Comparison of ENCODE assay signal across 9 cellular contexts in genomic region chr4:168868044-168868855, GRCh38.
DNase-seq lines count a peak whose midpoint lies in the region; ATAC-seq and TF ChIP-seq lines count a peak whose summit lies in the region.
"Had no signal": no experiment of that assay in that cellular context is flagged by ENCODE, and none has a peak within 500 bp of the region (broad histone marks: within the 10 kb centered on the region; RNA-seq: fewer than 3 reads in every experiment).

No MANE protein-coding gene starts in this region.

- H3K4me3 ChIP-seq in ACC112 (ENCODE audit: low read depth, low read length) (peak overlapping the region; percentile 39; the same call in 1 of the 2 replicates), left lung (no peak overlapping the region)
- no peak overlapping the region for H3K4me3 ChIP-seq in CD8-positive, alpha-beta memory T cell (ENCODE audit: low read length)
- no peak overlapping the region for H3K4me3 ChIP-seq in effector memory CD4-positive, alpha-beta T cell (ENCODE audit: insufficient read depth, low read depth, low read length, poor library complexity, severe bottlenecking)

- H3K4me1 ChIP-seq in ACC112 (ENCODE audit: control insufficient read depth, insufficient read depth, low read length, unreplicated experiment) (peaks cover 38% of the 10 kb centered on the region), left lung (no peaks in the 10 kb centered on the region)
- no peaks in the 10 kb centered on the region for H3K4me1 ChIP-seq in CD8-positive, alpha-beta memory T cell (ENCODE audit: insufficient read depth, low read length)
- no peaks in the 10 kb centered on the region for H3K4me1 ChIP-seq in effector memory CD4-positive, alpha-beta T cell (ENCODE audit: control insufficient read depth, insufficient read depth, low read length, poor library complexity, severe bottlenecking)

- no peak overlapping the region for H3K4me3 Mint-ChIP-seq in chondrocyte (ENCODE audit: unreplicated experiment)
- no peak overlapping the region for H3K4me3 Mint-ChIP-seq in CD8-positive, alpha-beta memory T cell

- H3K27me3 ChIP-seq in ACC112 (ENCODE audit: insufficient read depth, low read length): no peaks in the 10 kb centered on the region
- no peaks in the 10 kb centered on the region for H3K27me3 ChIP-seq in left lung
- no peaks in the 10 kb centered on the region for H3K27me3 ChIP-seq in CD8-positive, alpha-beta memory T cell (ENCODE audit: insufficient read depth, low read length, poor library complexity, severe bottlenecking)
- H3K27me3 ChIP-seq in effector memory CD4-positive, alpha-beta T cell (replicated peaks; ENCODE audit: control insufficient read depth, insufficient read depth, low read length, poor library complexity, severe bottlenecking): no peaks in the 10 kb centered on the region

- ATAC-seq in HG02884 (IDR thresholded peaks at IDR 0.05; ENCODE audit: unreplicated experiment) (peak; percentile 72), left lung (peak; percentile 28)

- H3K9me3 ChIP-seq in left lung: no peaks in the 10 kb centered on the region
- H3K9me3 ChIP-seq in CD8-positive, alpha-beta memory T cell (ENCODE audit: low read length): no peaks in the 10 kb centered on the region
- no peaks in the 10 kb centered on the region for H3K9me3 ChIP-seq in effector memory CD4-positive, alpha-beta T cell (ENCODE audit: control insufficient read depth, low read length)

- H3K79me2 ChIP-seq in ACC112 (ENCODE audit: control insufficient read depth, insufficient read depth, low read length, unreplicated experiment): peaks cover 32% of the 10 kb centered on the region

- H3K9me3 Mint-ChIP-seq in chondrocyte (ENCODE audit: low read depth): no peaks in the 10 kb centered on the region
- H3K9me3 Mint-ChIP-seq in CD8-positive, alpha-beta memory T cell: peaks cover 0 to 1% (median 0%) of the 10 kb centered on the region in 5 donors

- no peaks in the 10 kb centered on the region for H3K27me3 Mint-ChIP-seq in chondrocyte (ENCODE audit: low read depth)
- peaks cover 3 to 20% of the 10 kb centered on the region in 2 donors for H3K27me3 Mint-ChIP-seq in CD8-positive, alpha-beta memory T cell

- TF ChIP-seq CTCF in chondrocyte (IDR thresholded peaks at IDR 0.05) (no peak), left lung (IDR thresholded peaks at IDR 0.05) (no peak)

- POLR2A ChIA-PET in CD8-positive, alpha-beta memory T cell (lab: Charles Lee): no interaction called here

- peaks cover 96% of the 10 kb centered on the region for H3K4me1 Mint-ChIP-seq in chondrocyte (ENCODE audit: low read depth)
- H3K4me1 Mint-ChIP-seq in CD8-positive, alpha-beta memory T cell: no peaks in the 10 kb centered on the region

- intact Hi-C loops in left lung (cut with DNase I): no loop called here

- peak overlapping the region; percentile 76 for H3K27ac ChIP-seq in ACC112 (ENCODE audit: low read depth, low read length)
- peak overlapping the region in 1 of 2 donors; percentile 23 for H3K27ac ChIP-seq in left lung
- H3K27ac ChIP-seq in CD8-positive, alpha-beta memory T cell (ENCODE audit: low read depth, low read length): no peak overlapping the region
- no peak overlapping the region for H3K27ac ChIP-seq in effector memory CD4-positive, alpha-beta T cell (ENCODE audit: insufficient read depth, low read length, poor library complexity, severe bottlenecking)

- peak overlapping the region; percentile 89 for H3K27ac Mint-ChIP-seq in chondrocyte (ENCODE audit: unreplicated experiment)
- no peak overlapping the region for H3K27ac Mint-ChIP-seq in CD8-positive, alpha-beta memory T cell

- DNase-seq in chondrocyte (ENCODE audit: low spot score): no peak
- no peak for DNase-seq in left lung
- no peak for DNase-seq in CD8-positive, alpha-beta memory T cell
- DNase-seq in effector memory CD4-positive, alpha-beta T cell: no peak
- no peak for DNase-seq in activated CD4-positive, CD25-positive, alpha-beta regulatory T cell treated with anti-CD3 and anti-CD28 coated beads, Interleukin-2, amount 50 U/mL, for 72 hours
- DNase-seq in activated effector memory CD4-positive, alpha-beta T cell treated with anti-CD3 and anti-CD28 coated beads, Interleukin-2, amount 50 U/mL, for 16 hours: no peak
- DNase-seq: Kasumi-1 had no signal

- H2AFZ ChIP-seq in ACC112 (ENCODE audit: low read length, unreplicated experiment): peak overlapping the region; percentile 58

- CTCF ChIA-PET in CD8-positive, alpha-beta memory T cell (lab: Charles Lee): no interaction called here

- peaks cover 38% of the 10 kb centered on the region for H3K36me3 Mint-ChIP-seq in chondrocyte (ENCODE audit: low read depth)
- no peaks in the 10 kb centered on the region for H3K36me3 Mint-ChIP-seq in CD8-positive, alpha-beta memory T cell

- H3K36me3 ChIP-seq in ACC112 (ENCODE audit: insufficient read depth, low read length) (0 out of 2 replicates have a peak, but pooled peaks cover 4% of the 10 kb centered on the region), left lung (no peaks in the 10 kb centered on the region)
- H3K36me3 ChIP-seq in CD8-positive, alpha-beta memory T cell (ENCODE audit: insufficient read depth, low read length): no peaks in the 10 kb centered on the region
- no peaks in the 10 kb centered on the region for H3K36me3 ChIP-seq in effector memory CD4-positive, alpha-beta T cell (ENCODE audit: control insufficient read depth, insufficient read depth, low read length)
